ENCODE assay signal across 8 cellular contexts in genomic region chr15:84638103-84638502, GRCh38. TPM values are rescaled to one million over a fixed set of nuclear protein-coding genes. Genes with fewer than 3 reads are reported as not detected.
DNase-seq lines count a peak whose midpoint lies in the region; ATAC-seq and TF ChIP-seq lines count a peak whose summit lies in the region.

No MANE protein-coding gene starts in this region.

- intact Hi-C loops in A673 (cut with micrococcal nuclease; ENCODE audit: unreplicated experiment): no loop called here

- H3K36me3 ChIP-seq in SK-N-SH (replicated peaks in 1 of 2; ENCODE audit: control insufficient read depth in 1 of 2, insufficient read depth in 2 of 2, low read length in 1 of 2): peaks cover 36 to 37% of the 10 kb centered on the region in 2 experiments
- peaks cover 60% of the 10 kb centered on the region for H3K36me3 ChIP-seq in OCI-LY1 (ENCODE audit: insufficient read depth, low read length)
- H3K36me3 ChIP-seq in osteoblast (ENCODE audit: insufficient read depth, low read length): peaks cover 58% of the 10 kb centered on the region
- H3K36me3 ChIP-seq in A673 (ENCODE audit: insufficient read depth, low read length, poor library complexity, severe bottlenecking): peaks cover 45% of the 10 kb centered on the region

- CTCF ChIA-PET in SK-N-SH (lab: Yijun Ruan, JAX): no interaction called here
- CTCF ChIA-PET in A673 (lab: Charles Lee): interaction anchor here (1.0 kb wide), 1 partner anchor 39 kb away, joined by 6 read pairs; no protein-coding TSS in a partner anchor

- no peak overlapping the region for H3K27ac ChIP-seq in SK-N-SH (ENCODE audit: low read depth in 2 of 2, low read length in 1 of 2)
- H3K27ac ChIP-seq in OCI-LY1 (ENCODE audit: low read depth, low read length, poor library complexity, severe bottlenecking): no peak overlapping the region
- H3K27ac ChIP-seq in caudate nucleus (ENCODE audit: low read depth, low read length): peak overlapping the region; percentile 53
- H3K27ac ChIP-seq in osteoblast (ENCODE audit: low read depth, low read length): peak overlapping the region; percentile 26
- H3K27ac ChIP-seq in A673 (ENCODE audit: low read depth, low read length, poor library complexity, severe bottlenecking): no peak overlapping the region

- TF ChIP-seq EP300 in SK-N-SH (IDR thresholded peaks at IDR 0.05; ENCODE audit: borderline replicate concordance in 1 of 2, low read depth in 1 of 2, low read length in 1 of 2): no peak

- BruUV-seq in A673 (replicated peaks; lab: Mats Ljungman, UMichigan): no TSS peak

- ATAC-seq in SK-N-SH treated with all-trans-retinoic acid at 6 μM for 48 hours (peak; percentile 7; the same call in 1 of the 3 replicates), GM21723 (IDR thresholded peaks at IDR 0.05; ENCODE audit: unreplicated experiment) (no peak)

- TF ChIP-seq CTCF in SK-N-SH (IDR thresholded peaks at IDR 0.05) (no peak; the same call in 1 of the 2 replicates), OCI-LY1 (IDR thresholded peaks at IDR 0.05; ENCODE audit: low read length) (peak; percentile 37; the same call in 1 of the 2 replicates), osteoblast (IDR thresholded peaks at IDR 0.05; ENCODE audit: extremely low read depth, low read depth, low read length) (peak; percentile 25), A673 (conservative IDR thresholded peaks at IDR 0.05; ENCODE audit: low read depth, low read length) (no peak)

- POLR2A ChIA-PET in SK-N-SH (lab: Yijun Ruan, JAX) (no interaction called here), A673 (lab: Charles Lee; ENCODE audit: low non-redundant PET) (no interaction called here)

- TF ChIP-seq RAD21 in SK-N-SH (IDR thresholded peaks at IDR 0.05; ENCODE audit: low read length): no peak

- H3K4me2 ChIP-seq in SK-N-SH (no peak overlapping the region), OCI-LY1 (ENCODE audit: low read length) (no peak overlapping the region), osteoblast (ENCODE audit: insufficient read depth, low read length) (no peak overlapping the region)

- no peaks in the 10 kb centered on the region for H3K27me3 ChIP-seq in SK-N-SH (ENCODE audit: insufficient read depth)
- no peaks in the 10 kb centered on the region for H3K27me3 ChIP-seq in OCI-LY1 (ENCODE audit: insufficient read depth, low read length)
- H3K27me3 ChIP-seq in osteoblast (ENCODE audit: insufficient read depth, low read length): no peaks in the 10 kb centered on the region
- no peaks in the 10 kb centered on the region for H3K27me3 ChIP-seq in A673 (replicated peaks; ENCODE audit: insufficient read depth, low read depth, low read length, poor library complexity)

- H4K20me1 ChIP-seq in SK-N-SH (ENCODE audit: insufficient read depth) (peaks cover 10% of the 10 kb centered on the region; the same call in 1 of the 2 replicates), OCI-LY1 (ENCODE audit: insufficient read depth, low read length) (no peaks in the 10 kb centered on the region), osteoblast (ENCODE audit: insufficient read depth, low read length) (peaks cover 2% of the 10 kb centered on the region)

- H3K4me1 ChIP-seq in SK-N-SH (ENCODE audit: control insufficient read depth in 1 of 2, insufficient read depth in 2 of 2, low read depth in 1 of 2, low read length in 1 of 2) (peaks cover 0 to 6% of the 10 kb centered on the region in 2 experiments; a peak in 2 of 4 replicates), OCI-LY1 (ENCODE audit: insufficient read depth, low read length, severe bottlenecking) (peaks cover 23% of the 10 kb centered on the region), osteoblast (ENCODE audit: insufficient read depth, low read length) (peaks cover 16% of the 10 kb centered on the region), A673 (ENCODE audit: insufficient read depth, low read length, poor library complexity, severe bottlenecking) (peaks cover 6% of the 10 kb centered on the region)

- H3K4me3 ChIP-seq in SK-N-SH (ENCODE audit: low read depth in 2 of 2, low read length in 1 of 2): no peak overlapping the region
- H3K4me3 ChIP-seq in OCI-LY1 (ENCODE audit: low read depth, low read length, poor library complexity, severe bottlenecking): no peak overlapping the region
- no peak overlapping the region for H3K4me3 ChIP-seq in osteoblast (ENCODE audit: insufficient read depth, low read length)
- no peak overlapping the region for H3K4me3 ChIP-seq in A673 (ENCODE audit: low read depth, low read length, poor library complexity, severe bottlenecking)

- H2AFZ ChIP-seq in SK-N-SH (ENCODE audit: low read depth) (no peak overlapping the region), OCI-LY1 (ENCODE audit: low read length) (no peak overlapping the region), osteoblast (ENCODE audit: low read length) (no peak overlapping the region)

- H3K79me2 ChIP-seq in SK-N-SH (ENCODE audit: insufficient read depth) (peaks cover 21% of the 10 kb centered on the region; the same call in 1 of the 2 replicates), OCI-LY1 (ENCODE audit: insufficient read depth, low read length) (no peaks in the 10 kb centered on the region), osteoblast (ENCODE audit: insufficient read depth, low read length) (peaks cover 8% of the 10 kb centered on the region)

- no peak for DNase-seq in SK-N-SH
- DNase-seq in caudate nucleus (lab: John Stamatoyannopoulos, UW): peak in 5 of 61 donors; percentile 7 to 39 (median 29)
- peak; percentile 81 for DNase-seq in osteoblast (ENCODE audit: insufficient read length, low spot score, missing footprints)
- DNase-seq in A673 (ENCODE audit: low spot score): no peak
- DNase-seq in NCI-H748 (lab: John Stamatoyannopoulos, UW; ENCODE audit: unreplicated experiment): no peak

- H3K9ac ChIP-seq in SK-N-SH: no peak overlapping the region
- no peak overlapping the region for H3K9ac ChIP-seq in OCI-LY1 (ENCODE audit: low read length)

- H3K9me3 ChIP-seq in SK-N-SH (no peaks in the 10 kb centered on the region), OCI-LY1 (ENCODE audit: low read length) (no peaks in the 10 kb centered on the region), osteoblast (ENCODE audit: low read depth, low read length) (no peaks in the 10 kb centered on the region), A673 (ENCODE audit: low read depth, low read length, poor library complexity, severe bottlenecking) (no peaks in the 10 kb centered on the region)

- H3F3A ChIP-seq in SK-N-SH (replicated peaks; ENCODE audit: insufficient read depth): peaks cover 8% of the 10 kb centered on the region
- no peaks in the 10 kb centered on the region for H3F3A ChIP-seq in OCI-LY1 (ENCODE audit: insufficient read depth, low read length)

- H3K9me2 ChIP-seq in SK-N-SH (no peaks in the 10 kb centered on the region), OCI-LY1 (ENCODE audit: low read depth, low read length) (no peaks in the 10 kb centered on the region)

- WGBS in SK-N-SH (ENCODE audit: low lambda C conversion rate): 74% methylated on average over 3 of the region's 3 CpGs

TF ChIP-seq in SK-N-SH treated with all-trans-retinoic acid at 6 μM for 48 hours, 23 proteins besides CTCF, POLR2A, EP300 and RAD21 (continues in another document):
- TF ChIP-seq ZFP3 (CRISPR knock-in tag; IDR thresholded peaks at IDR 0.05) (no peak), CREB5 (CRISPR knock-in tag; IDR thresholded peaks at IDR 0.05; ENCODE audit: low read depth) (no peak), BACH2 (CRISPR knock-in tag; IDR thresholded peaks at IDR 0.05; ENCODE audit: borderline replicate concordance) (no peak), GLIS3 (CRISPR knock-in tag; IDR thresholded peaks at IDR 0.05) (no peak), ZFP30 (CRISPR knock-in tag; IDR thresholded peaks at IDR 0.05) (no peak), CSDC2 (CRISPR knock-in tag; IDR thresholded peaks at IDR 0.05) (no peak)

TF ChIP-seq in SK-N-SH, 30 proteins besides CTCF, POLR2A, EP300 and RAD21 (continues in another document):
- TF ChIP-seq, protein P1, sequence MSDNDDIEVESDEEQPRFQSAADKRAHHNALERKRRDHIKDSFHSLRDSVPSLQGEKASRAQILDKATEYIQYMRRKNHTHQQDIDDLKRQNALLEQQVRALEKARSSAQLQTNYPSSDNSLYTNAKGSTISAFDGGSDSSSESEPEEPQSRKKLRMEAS (IDR thresholded peaks at IDR 0.05; ENCODE audit: low read depth): no peak
- TF ChIP-seq JUND (IDR thresholded peaks at IDR 0.05) (no peak), TAF1 (IDR thresholded peaks at IDR 0.05; ENCODE audit: borderline replicate concordance, low read depth, low read length) (no peak), YY1 (IDR thresholded peaks at IDR 0.05; ENCODE audit: low read depth) (no peak), SIN3A (IDR thresholded peaks at IDR 0.05; ENCODE audit: borderline replicate concordance, low read depth, low read length) (no peak), RFX5 (IDR thresholded peaks at IDR 0.05; ENCODE audit: low read length) (no peak), MXI1 (IDR thresholded peaks at IDR 0.05; ENCODE audit: low read depth, low read length) (no peak), RXRA (IDR thresholded peaks at IDR 0.05; ENCODE audit: borderline replicate concordance, low read depth) (no peak)
- TF ChIP-seq, protein P2, sequence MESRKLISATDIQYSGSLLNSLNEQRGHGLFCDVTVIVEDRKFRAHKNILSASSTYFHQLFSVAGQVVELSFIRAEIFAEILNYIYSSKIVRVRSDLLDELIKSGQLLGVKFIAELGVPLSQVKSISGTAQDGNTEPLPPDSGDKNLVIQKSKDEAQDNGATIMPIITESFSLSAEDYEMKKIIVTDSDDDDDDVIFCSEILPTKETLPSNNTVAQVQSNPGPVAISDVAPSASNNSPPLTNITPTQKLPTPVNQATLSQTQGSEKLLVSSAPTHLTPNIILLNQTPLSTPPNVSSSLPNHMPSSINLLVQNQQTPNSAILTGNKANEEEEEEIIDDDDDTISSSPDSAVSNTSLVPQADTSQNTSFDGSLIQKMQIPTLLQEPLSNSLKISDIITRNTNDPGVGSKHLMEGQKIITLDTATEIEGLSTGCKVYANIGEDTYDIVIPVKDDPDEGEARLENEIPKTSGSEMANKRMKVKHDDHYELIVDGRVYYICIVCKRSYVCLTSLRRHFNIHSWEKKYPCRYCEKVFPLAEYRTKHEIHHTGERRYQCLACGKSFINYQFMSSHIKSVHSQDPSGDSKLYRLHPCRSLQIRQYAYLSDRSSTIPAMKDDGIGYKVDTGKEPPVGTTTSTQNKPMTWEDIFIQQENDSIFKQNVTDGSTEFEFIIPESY (IDR thresholded peaks at IDR 0.05; ENCODE audit: borderline replicate concordance, low read depth): no peak

RNA-seq across cellular contexts. Expression of gene WDR73, which starts 16.0 kb away (rescaled TPM):
- 32.9 and 49.6 TPM in 2 replicates for polyA plus RNA-seq in SK-N-SH (2012; rRNA removed)
- polyA plus RNA-seq in SK-N-SH (2012; cell fraction: cytosol; rRNA removed): 13.6 and 16.8 TPM in 2 replicates
- 178 and 185 TPM in 2 replicates for polyA plus RNA-seq in SK-N-SH (2012; cell fraction: nucleus; rRNA removed)
- total RNA-seq in osteoblast: 34.5 and 35.1 TPM in 2 replicates
- 42.4 and 43.6 TPM in 2 replicates for total RNA-seq in A673 (2021)

RNA-seq across cellular contexts. Expression of gene NMB, which starts 19.9 kb away (rescaled TPM):
- polyA plus RNA-seq in SK-N-SH (2012; rRNA removed): 5.3 and 6.5 TPM in 2 replicates
- 4.3 and 5.8 TPM in 2 replicates for polyA plus RNA-seq in SK-N-SH (2012; cell fraction: cytosol; rRNA removed)
- 4.1 and 4.6 TPM in 2 replicates for polyA plus RNA-seq in SK-N-SH (2012; cell fraction: nucleus; rRNA removed)
- total RNA-seq in osteoblast: 6.9 and 8.5 TPM in 2 replicates
- total RNA-seq in A673 (2021): 15.1 and 15.3 TPM in 2 replicates

RNA-seq across cellular contexts. Expression of gene ZSCAN2, which starts 37.3 kb away (rescaled TPM):
- polyA plus RNA-seq in SK-N-SH (2012; rRNA removed): 17.8 and 22.0 TPM in 2 replicates
- 15.7 and 18.0 TPM in 2 replicates for polyA plus RNA-seq in SK-N-SH (2012; cell fraction: cytosol; rRNA removed)
- 19.0 and 25.0 TPM in 2 replicates for polyA plus RNA-seq in SK-N-SH (2012; cell fraction: nucleus; rRNA removed)
- 14.1 and 14.7 TPM in 2 replicates for total RNA-seq in osteoblast
- 15.2 and 22.0 TPM in 2 replicates for total RNA-seq in A673 (2021)

Comparison
In these comparisons a context has a peak if more than half of its experiments do, and no peak if none do; other contexts are left out.
1. H3K27ac ChIP-seq: peak in caudate nucleus (single experiment) and osteoblast (single experiment); none in SK-N-SH (0 of 2), OCI-LY1 (single experiment) and A673 (single experiment).
2. CTCF ChIP-seq: peak in OCI-LY1 (single experiment) and osteoblast (single experiment); none in SK-N-SH (single experiment) and A673 (single experiment).